In genomic region chr7:27182861-27183681, GRCh38 we compare ENCODE assay signal across 1 cellular context.
TF ChIP-seq lines count a peak whose summit lies in the region.

No MANE protein-coding gene starts in this region.

TF ChIP-seq in H1, 55 proteins besides CTCF, POLR2A, EP300 and RAD21:
- peak; percentile 85 for TF ChIP-seq EZH2 (IDR thresholded peaks at IDR 0.05; ENCODE audit: low read depth, low read length, severe bottlenecking)
- peak; percentile 39 for TF ChIP-seq ASH2L (IDR thresholded peaks at IDR 0.05; ENCODE audit: low read length)
- peak; percentile 87 for TF ChIP-seq SUZ12 (IDR thresholded peaks at IDR 0.05; ENCODE audit: low read length)
- peak; percentile 71 for TF ChIP-seq RNF2 (IDR thresholded peaks at IDR 0.05; ENCODE audit: borderline replicate concordance, low read depth, low read length, missing control alignments, poor library complexity, severe bottlenecking)
- TF ChIP-seq SP1 (IDR thresholded peaks at IDR 0.05; ENCODE audit: low read depth, low read length): peak; percentile 46; the same call in 1 of the 2 replicates
- TF ChIP-seq TCF12 (IDR thresholded peaks at IDR 0.05; ENCODE audit: low read depth, low read length): peak; percentile 82
- TF ChIP-seq YY1 (IDR thresholded peaks at IDR 0.05; ENCODE audit: low read depth, low read length): 0 out of 2 replicates have a peak, but pooled peaks have one; percentile 18
- TF ChIP-seq EGR1 (IDR thresholded peaks at IDR 0.05; ENCODE audit: borderline replicate concordance, low read depth, low read length): peak; percentile 26; the same call in 1 of the 2 replicates
- peak; percentile 71; the same call in 1 of the 2 replicates for TF ChIP-seq GABPA (IDR thresholded peaks at IDR 0.05; ENCODE audit: borderline replicate concordance, insufficient read depth, low read length)
- peak; percentile 92 for TF ChIP-seq CTBP2 (IDR thresholded peaks at IDR 0.05; ENCODE audit: borderline replicate concordance, insufficient read depth, insufficient read length, low read length)
- TF ChIP-seq ATF2 (IDR thresholded peaks at IDR 0.05; ENCODE audit: low read length): no peak
- TF ChIP-seq TBP (IDR thresholded peaks at IDR 0.05; ENCODE audit: low read depth, low read length): peak; percentile 90
- TF ChIP-seq BRCA1 (IDR thresholded peaks at IDR 0.05; ENCODE audit: low read depth, low read length): no peak
- no peak for TF ChIP-seq RFX5 (IDR thresholded peaks at IDR 0.05; ENCODE audit: borderline replicate concordance, low read depth, low read length)
- 0 out of 2 replicates have a peak, but pooled peaks have one; percentile 18 for TF ChIP-seq MAX (IDR thresholded peaks at IDR 0.05)
